Comparison of ENCODE assay signal across 31 cellular contexts in genomic region chr21:42768324-42769121, GRCh38.
"Had no signal": no experiment of that assay in that cellular context is flagged by ENCODE, and none has a peak within 500 bp of the region (broad histone marks: within the 10 kb centered on the region; RNA-seq: fewer than 3 reads in every experiment).

No MANE protein-coding gene starts in this region.

- H3K4me1 Mint-ChIP-seq: activated naive CD4-positive, alpha-beta T cell treated with anti-CD3 and anti-CD28 coated beads, Interleukin-2, amount 50 U/mL, for 24 hours; central memory CD8-positive, alpha-beta T cell; nephron had no signal

- H3K4me1 ChIP-seq: esophagus squamous epithelium, heart right ventricle, left lung, pancreas, prostate gland, vagina had no signal

- H3K36me3 ChIP-seq: pancreas, thoracic aorta had no signal

- H3K27ac ChIP-seq: epithelial cell of prostate, esophagus squamous epithelium, heart right ventricle, left lung, pancreas, prostate gland, skin epidermis, thoracic aorta, vagina had no signal

- H3K4me3 ChIP-seq: esophagus squamous epithelium, heart right ventricle, left lung, lung, pancreas, prostate gland, skin epidermis, thoracic aorta, vagina had no signal

- H3K9me3 ChIP-seq: esophagus squamous epithelium, heart right ventricle, left lung, pancreas, prostate gland, thoracic aorta, vagina had no signal

- H3K36me3 Mint-ChIP-seq: stimulated activated effector memory CD8-positive, alpha-beta T cell treated with anti-CD3 and anti-CD28 coated beads, Interleukin-12 subunit alpha, Interleukin-12 subunit beta, amount 100 ng/mL, for 72 hours had no signal

- H3K4me3 Mint-ChIP-seq: activated CD4-positive, alpha-beta memory T cell treated with anti-CD3 and anti-CD28 coated beads for 36 hours; activated naive CD4-positive, alpha-beta T cell treated with anti-CD3 and anti-CD28 coated beads, Interleukin-2, amount 50 U/mL, for 24 hours; central memory CD8-positive, alpha-beta T cell; nephron; stimulated activated effector memory CD8-positive, alpha-beta T cell treated with anti-CD3 and anti-CD28 coated beads, Interleukin-12 subunit alpha, Interleukin-12 subunit beta, amount 100 ng/mL, for 72 hours; stimulated activated naive CD8-positive, alpha-beta T cell treated with anti-CD3 and anti-CD28 coated beads, Interleukin-15, Interleukin-2, amounts not matched to agents 100 ng/mL and 50 ng/mL, for 24 hours; T-helper 2 cell treated with Interferon-gamma antibody and Interleukin-4, amounts not matched to agents 5 μg/mL and 100 μg/mL, for 36 hours; type B pancreatic cell had no signal

- H3K9me3 Mint-ChIP-seq: activated CD4-positive, alpha-beta memory T cell treated with anti-CD3 and anti-CD28 coated beads for 36 hours; activated naive CD4-positive, alpha-beta T cell treated with anti-CD3 and anti-CD28 coated beads, Interleukin-2, amount 50 U/mL, for 24 hours; activated T-helper 2 cell treated with anti-CD3 and anti-CD28 coated beads, Interferon-gamma antibody, Interleukin-2, Interleukin-4, amounts not matched to agents 10 μg/mL and 5 μg/mL and 100 μg/mL, durations not matched to agents 14 hours and 24 hours and 36 hours; central memory CD8-positive, alpha-beta T cell; nephron; stimulated activated effector memory CD8-positive, alpha-beta T cell treated with anti-CD3 and anti-CD28 coated beads, Interleukin-12 subunit alpha, Interleukin-12 subunit beta, amount 100 ng/mL, for 72 hours; stimulated activated naive CD8-positive, alpha-beta T cell treated with anti-CD3 and anti-CD28 coated beads, Interleukin-15, Interleukin-2, amounts not matched to agents 100 ng/mL and 50 ng/mL, for 24 hours; T-helper 2 cell treated with Interferon-gamma antibody and Interleukin-4, amounts not matched to agents 5 μg/mL and 100 μg/mL, for 36 hours; type B pancreatic cell had no signal

- ATAC-seq: activated CD4-positive, CD25-positive, alpha-beta regulatory T cell treated with anti-CD3 and anti-CD28 coated beads, Interleukin-2, amount 50 U/mL, for 24 hours; heart right ventricle; left lung; pancreas; sciatic nerve; stimulated activated effector memory CD8-positive, alpha-beta T cell treated with anti-CD3 and anti-CD28 coated beads, Interleukin-12 subunit alpha, Interleukin-12 subunit beta, amount 100 ng/mL, for 72 hours had no signal

- H3K27ac Mint-ChIP-seq: activated CD4-positive, alpha-beta memory T cell treated with anti-CD3 and anti-CD28 coated beads for 36 hours; activated T-helper 2 cell treated with anti-CD3 and anti-CD28 coated beads, Interferon-gamma antibody, Interleukin-2, Interleukin-4, amounts not matched to agents 10 μg/mL and 5 μg/mL and 100 μg/mL, durations not matched to agents 14 hours and 24 hours and 36 hours; nephron; stimulated activated effector memory CD8-positive, alpha-beta T cell treated with anti-CD3 and anti-CD28 coated beads, Interleukin-12 subunit alpha, Interleukin-12 subunit beta, amount 100 ng/mL, for 72 hours; stimulated activated naive CD8-positive, alpha-beta T cell treated with anti-CD3 and anti-CD28 coated beads, Interleukin-15, Interleukin-2, amounts not matched to agents 100 ng/mL and 50 ng/mL, for 24 hours; T-helper 2 cell treated with Interferon-gamma antibody and Interleukin-4, amounts not matched to agents 5 μg/mL and 100 μg/mL, for 36 hours; type B pancreatic cell had no signal

- H3K27me3 Mint-ChIP-seq: activated CD4-positive, alpha-beta memory T cell treated with anti-CD3 and anti-CD28 coated beads for 36 hours; activated naive CD4-positive, alpha-beta T cell treated with anti-CD3 and anti-CD28 coated beads, Interleukin-2, amount 50 U/mL, for 24 hours; stimulated activated naive CD8-positive, alpha-beta T cell treated with anti-CD3 and anti-CD28 coated beads, Interleukin-15, Interleukin-2, amounts not matched to agents 100 ng/mL and 50 ng/mL, for 24 hours; type B pancreatic cell had no signal

- H3K27me3 ChIP-seq: esophagus squamous epithelium, left lung, pancreas, vagina had no signal

- DNase-seq: activated CD4-positive, alpha-beta memory T cell treated with anti-CD3 and anti-CD28 coated beads for 36 hours; activated CD4-positive, alpha-beta T cell treated with anti-CD3 and anti-CD28 coated beads for 48 hours; activated T-cell treated with anti-CD3 and anti-CD28 coated beads, Interleukin-2, amount 50 U/mL, for 48 hours; dermis blood vessel endothelial cell; effector CD4-positive, alpha-beta T cell; esophagus squamous epithelium; foreskin melanocyte; heart right ventricle; mesendoderm; retina; stimulated activated CD4-positive, alpha-beta T cell treated with anti-CD3 and anti-CD28 coated beads, Interleukin-12 subunit alpha, Interleukin-12 subunit beta, amount 100 ng/mL, for 4 hours; stimulated activated CD4-positive, alpha-beta T cell treated with anti-CD3 and anti-CD28 coated beads, Interleukin-4, amount 100 ng/mL, for 1 hour; T-helper 1 cell had no signal
